In genomic region chr1:111202366-111202706, GRCh38 we compare ENCODE assay signal across 11 cellular contexts. TPM values are rescaled to one million over a fixed set of nuclear protein-coding genes. Genes with fewer than 3 reads are reported as not detected.
DNase-seq lines count a peak whose midpoint lies in the region; ATAC-seq, FAIRE-seq and TF ChIP-seq lines count a peak whose summit lies in the region.
"Had no signal": no experiment of that assay in that cellular context is flagged by ENCODE, and none has a peak within 500 bp of the region (broad histone marks: within the 10 kb centered on the region; RNA-seq: fewer than 3 reads in every experiment).

No MANE protein-coding gene starts in this region.

- peak overlapping the region; percentile 62 for H3K4me2 ChIP-seq in keratinocyte (ENCODE audit: control insufficient read depth, extremely low read depth, insufficient read depth, low read depth, low read length)

- no peaks in the 10 kb centered on the region for H3K9me1 ChIP-seq in keratinocyte (ENCODE audit: control insufficient read depth, extremely low read depth, insufficient read depth, low read length)

- no peaks in the 10 kb centered on the region for H3K9me3 Mint-ChIP-seq in activated CD4-positive, alpha-beta T cell treated with anti-CD3 and anti-CD28 coated beads, Interleukin-2, amount 10 ng/mL, durations not matched to agents 24 days and 14 days
- H3K9me3 Mint-ChIP-seq in activated B cell treated with CpG ODN at 0.5 μM for 24 hours (no peaks in the 10 kb centered on the region), glutamatergic neuron (ENCODE audit: unreplicated experiment) (peaks cover 3% of the 10 kb centered on the region)
- no peaks in the 10 kb centered on the region for H3K9me3 Mint-ChIP-seq in stimulated activated naive CD8-positive, alpha-beta T cell treated with anti-CD3 and anti-CD28 coated beads, Interleukin-15, amount 100 ng/mL, for 72 hours

- peak overlapping the region; percentile 98 for H3K4me3 Mint-ChIP-seq in activated CD4-positive, alpha-beta T cell treated with anti-CD3 and anti-CD28 coated beads, Interleukin-2, amount 10 ng/mL, durations not matched to agents 24 days and 14 days
- H3K4me3 Mint-ChIP-seq in activated B cell treated with CpG ODN at 0.5 μM for 24 hours = peak overlapping the region; percentile 89
- peak overlapping the region; percentile 87 to 98 for H3K4me3 Mint-ChIP-seq in stimulated activated naive CD8-positive, alpha-beta T cell treated with anti-CD3 and anti-CD28 coated beads, Interleukin-15, amount 100 ng/mL, for 72 hours
- H3K4me3 Mint-ChIP-seq in glutamatergic neuron (ENCODE audit: unreplicated experiment) = no peak overlapping the region

- H3K9ac ChIP-seq in keratinocyte (ENCODE audit: control insufficient read depth, extremely low read depth, insufficient read depth, low read length) = no peak overlapping the region

- H3K4me3 ChIP-seq in keratinocyte (ENCODE audit: control insufficient read depth in 2 of 3, extremely low read depth in 1 of 3, insufficient read depth in 2 of 3, low read depth in 1 of 3, low read length in 3 of 3) = peak overlapping the region in 1 of 3 experiments; percentile 21

- H3K9me3 ChIP-seq in keratinocyte (ENCODE audit: control insufficient read depth, low read depth, low read length) = no peaks in the 10 kb centered on the region

- POLR2A ChIA-PET in activated B cell treated with CpG ODN at 0.5 μM for 24 hours (lab: Charles Lee) = interaction anchor here (0.6 to 7.2 kb wide), 7 partner anchors 9 to 488 kb away, joined by 3 to 258 read pairs (median 3); no protein-coding TSS in a partner anchor

- H3K36me3 ChIP-seq in keratinocyte (ENCODE audit: control insufficient read depth in 2 of 2, extremely low read depth in 1 of 2, insufficient read depth in 2 of 2, low read length in 2 of 2) = peaks cover 0 to 2% of the 10 kb centered on the region in 2 experiments

- H3K79me2 ChIP-seq in keratinocyte (ENCODE audit: control insufficient read depth, insufficient read depth, low read length) = no peaks in the 10 kb centered on the region

- H3K27me3 ChIP-seq in keratinocyte (ENCODE audit: control insufficient read depth, extremely low read depth, insufficient read depth, low read length) = no peaks in the 10 kb centered on the region

- peaks cover 24% of the 10 kb centered on the region for H3K36me3 Mint-ChIP-seq in activated CD4-positive, alpha-beta T cell treated with anti-CD3 and anti-CD28 coated beads, Interleukin-2, amount 10 ng/mL, durations not matched to agents 24 days and 14 days (ENCODE audit: low read depth)
- H3K36me3 Mint-ChIP-seq in activated B cell treated with CpG ODN at 0.5 μM for 24 hours (ENCODE audit: low read depth) (peaks cover 30% of the 10 kb centered on the region), glutamatergic neuron (ENCODE audit: unreplicated experiment) (peaks cover 4% of the 10 kb centered on the region)

- no peaks in the 10 kb centered on the region for H3K27me3 Mint-ChIP-seq in activated CD4-positive, alpha-beta T cell treated with anti-CD3 and anti-CD28 coated beads, Interleukin-2, amount 10 ng/mL, durations not matched to agents 24 days and 14 days
- no peaks in the 10 kb centered on the region for H3K27me3 Mint-ChIP-seq in activated B cell treated with CpG ODN at 0.5 μM for 24 hours
- no peaks in the 10 kb centered on the region for H3K27me3 Mint-ChIP-seq in stimulated activated naive CD8-positive, alpha-beta T cell treated with anti-CD3 and anti-CD28 coated beads, Interleukin-15, amount 100 ng/mL, for 72 hours
- peaks cover 10% of the 10 kb centered on the region for H3K27me3 Mint-ChIP-seq in glutamatergic neuron (ENCODE audit: unreplicated experiment)

- peaks cover 29% of the 10 kb centered on the region for H3K4me1 ChIP-seq in keratinocyte (ENCODE audit: control insufficient read depth, extremely low read depth, insufficient read depth, low read length)

- peak overlapping the region; percentile 82 for H3K27ac Mint-ChIP-seq in activated CD4-positive, alpha-beta T cell treated with anti-CD3 and anti-CD28 coated beads, Interleukin-2, amount 10 ng/mL, durations not matched to agents 24 days and 14 days
- peak overlapping the region; percentile 93 for H3K27ac Mint-ChIP-seq in activated B cell treated with CpG ODN at 0.5 μM for 24 hours
- H3K27ac Mint-ChIP-seq in stimulated activated naive CD8-positive, alpha-beta T cell treated with anti-CD3 and anti-CD28 coated beads, Interleukin-15, amount 100 ng/mL, for 72 hours = peak overlapping the region; percentile 42 to 73
- no peak overlapping the region for H3K27ac Mint-ChIP-seq in glutamatergic neuron (ENCODE audit: unreplicated experiment)

- CTCF ChIA-PET in activated B cell treated with CpG ODN at 0.5 μM for 24 hours (lab: Charles Lee) = interaction anchor here (1.1 to 2.4 kb wide), 6 partner anchors 9 to 198 kb away, joined by 3 to 9 read pairs (median 4); no protein-coding TSS in a partner anchor

- no peak for ATAC-seq in activated B cell treated with CpG ODN at 0.5 μM for 24 hours (ENCODE audit: low read depth)
- ATAC-seq in stimulated activated naive CD8-positive, alpha-beta T cell treated with anti-CD3 and anti-CD28 coated beads, Interleukin-15, amount 100 ng/mL, for 72 hours = no peak

- H4K20me1 ChIP-seq in keratinocyte (ENCODE audit: control insufficient read depth, extremely low read depth, insufficient read depth, low read length) = no peaks in the 10 kb centered on the region

- peaks cover 53% of the 10 kb centered on the region for H3K4me1 Mint-ChIP-seq in activated CD4-positive, alpha-beta T cell treated with anti-CD3 and anti-CD28 coated beads, Interleukin-2, amount 10 ng/mL, durations not matched to agents 24 days and 14 days
- peaks cover 90% of the 10 kb centered on the region for H3K4me1 Mint-ChIP-seq in activated B cell treated with CpG ODN at 0.5 μM for 24 hours
- H3K4me1 Mint-ChIP-seq in stimulated activated naive CD8-positive, alpha-beta T cell treated with anti-CD3 and anti-CD28 coated beads, Interleukin-15, amount 100 ng/mL, for 72 hours = peaks cover 63% of the 10 kb centered on the region
- H3K4me1 Mint-ChIP-seq in glutamatergic neuron (ENCODE audit: low read depth, unreplicated experiment) = peaks cover 2% of the 10 kb centered on the region

- TF ChIP-seq CTCF in activated B cell treated with CpG ODN at 0.5 μM for 24 hours (IDR thresholded peaks at IDR 0.05) (no peak), keratinocyte (optimal IDR thresholded peaks at IDR 0.05 in 1 of 3, IDR thresholded peaks at IDR 0.05 in 1 of 3, conservative IDR thresholded peaks at IDR 0.05 in 1 of 3; ENCODE audit: extremely low read depth in 1 of 3, insufficient read depth in 2 of 3, low read length in 3 of 3) (no peak), glutamatergic neuron (IDR thresholded peaks at IDR 0.05; ENCODE audit: partially characterized antibody, unreplicated experiment) (no peak)

- dilution Hi-C loops in keratinocyte (cut with MboI; ENCODE audit: extremely low pct_ligation_motif_present, low sequenced_read_pairs) = no loop called here

- peak overlapping the region; percentile 17 for H3K27ac ChIP-seq in keratinocyte (ENCODE audit: control insufficient read depth, insufficient read depth, low read length)

- no peak for FAIRE-seq in keratinocyte (lab: Jason Lieb, UNC)

- DNase-seq in activated CD4-positive, alpha-beta T cell treated with anti-CD3 and anti-CD28 coated beads, Interleukin-2, amount 10 ng/mL, durations not matched to agents 24 days and 14 days = peak; percentile 61
- no peak for DNase-seq in activated CD4-positive, alpha-beta T cell treated with anti-CD3 and anti-CD28 coated beads, Interleukin-2, amount 50 U/mL, for 4 hours
- DNase-seq in activated B cell treated with CpG ODN at 0.5 μM for 24 hours (no peak), keratinocyte (ENCODE audit: low read depth, low spot score) (no peak), cerebellar nuclear complex (lab: John Stamatoyannopoulos, UW) (no peak), NCI-H2196 (lab: John Stamatoyannopoulos, UW; ENCODE audit: unreplicated experiment) (no peak), glutamatergic neuron (no peak)
- DNase-seq in stimulated activated naive CD8-positive, alpha-beta T cell treated with anti-CD3 and anti-CD28 coated beads, Interleukin-15, amount 100 ng/mL, for 72 hours = no peak
- DNase-seq: activated effector memory CD4-positive, alpha-beta T cell treated with Interleukin-2 at 50 U/mL for 16 hours; NCI-H524 treated with DMSO at 0.1 percent for 48 hours; retina had no signal

- H2AFZ ChIP-seq in keratinocyte (ENCODE audit: control insufficient read depth, low read length) = no peak overlapping the region

- intact Hi-C loops in activated CD4-positive, alpha-beta T cell treated with anti-CD3 and anti-CD28 coated beads, Interleukin-2, amount 10 ng/mL, durations not matched to agents 24 days and 14 days (cut with micrococcal nuclease) = loop anchor here (5.0 kb wide), 4 partner anchors 240 to 555 kb away; partner anchors contain the start of genes DDX20, KCNA3 and LRIF1
- intact Hi-C loops in activated B cell treated with CpG ODN at 0.5 μM for 24 hours (cut with micrococcal nuclease) = loop anchor here (2.0 to 5.0 kb wide), 4 partner anchors 14 to 555 kb away; partner anchors contain the start of gene DDX20

RNA-seq across cellular contexts. Expression of gene DENND2D, which starts 1.9 kb away (rescaled TPM):
- 175 and 180 TPM in 2 replicates for total RNA-seq in activated CD4-positive, alpha-beta T cell treated with anti-CD3 and anti-CD28 coated beads, Interleukin-2, amount 10 ng/mL, durations not matched to agents 24 days and 14 days
- total RNA-seq in activated B cell treated with CpG ODN at 0.5 μM for 24 hours (48.9 and 58.6 TPM in 2 replicates), glutamatergic neuron (ENCODE audit: unreplicated experiment) (not detected)
- 5.3 to 8.9 TPM (median 7.8 TPM) in 3 replicates for polyA plus RNA-seq in keratinocyte
- 15.2 TPM for polyA plus RNA-seq in keratinocyte (2011; ENCODE audit: low read depth)
- 6.5 and 10.1 TPM in 2 replicates for polyA plus RNA-seq in keratinocyte (2011; cell fraction: cytosol; rRNA removed)
- 5.8 and 8.6 TPM in 2 replicates for polyA plus RNA-seq in keratinocyte (2011; cell fraction: nucleus; rRNA removed)
- 4.9 and 20.1 TPM in 2 replicates for polyA plus RNA-seq in keratinocyte (2012; ENCODE audit: low replicate concordance)
- polyA minus RNA-seq in keratinocyte = 5.1 to 8.4 TPM (median 7.4 TPM) in 3 replicates
- polyA minus RNA-seq in keratinocyte (2011; cell fraction: cytosol; rRNA and poly(A)+ RNA removed) = 4.2 TPM
- 2.5 and 4.0 TPM in 2 replicates for polyA minus RNA-seq in keratinocyte (2011; cell fraction: nucleus; rRNA and poly(A)+ RNA removed)

RNA-seq across cellular contexts. Expression of gene CHI3L2, which starts 25.2 kb away (rescaled TPM):
- 2.3 and 3.9 TPM in 2 replicates for total RNA-seq in activated CD4-positive, alpha-beta T cell treated with anti-CD3 and anti-CD28 coated beads, Interleukin-2, amount 10 ng/mL, durations not matched to agents 24 days and 14 days
- total RNA-seq in activated B cell treated with CpG ODN at 0.5 μM for 24 hours = 19.6 and 23.6 TPM in 2 replicates
- 1.0 to 2.5 TPM (median 2.4 TPM) in 3 replicates for polyA plus RNA-seq in keratinocyte
- polyA plus RNA-seq in keratinocyte (2011; ENCODE audit: low read depth) = 1.1 TPM
- polyA plus RNA-seq in keratinocyte (2011; cell fraction: cytosol; rRNA removed) = 2.7 and 3.9 TPM in 2 replicates
- 2.4 and 2.7 TPM in 2 replicates for polyA plus RNA-seq in keratinocyte (2011; cell fraction: nucleus; rRNA removed)
- polyA plus RNA-seq in keratinocyte (2012; ENCODE audit: low replicate concordance) = 1.2 and 3.2 TPM in 2 replicates
- 0.89 to 1.1 TPM in 2 of 3 replicates, not detected in the other for polyA minus RNA-seq in keratinocyte
- not detected for polyA minus RNA-seq in keratinocyte (2011; cell fraction: cytosol; rRNA and poly(A)+ RNA removed)
- polyA minus RNA-seq in keratinocyte (2011; cell fraction: nucleus; rRNA and poly(A)+ RNA removed) = 0.63 and 2.6 TPM in 2 replicates
- total RNA-seq in glutamatergic neuron (ENCODE audit: unreplicated experiment) = not detected

Comparison
In these comparisons a context has a peak if more than half of its experiments do, and no peak if none do; other contexts are left out.
1. RNA of gene DENND2D, which starts 1.9 kb away (total RNA-seq): 175 to 180 TPM in activated CD4-positive, alpha-beta T cell treated with anti-CD3 and anti-CD28 coated beads, Interleukin-2, amount 10 ng/mL, durations not matched to agents 24 days and 14 days and 48.9 to 58.6 TPM in activated B cell treated with CpG ODN at 0.5 μM for 24 hours; not detected in glutamatergic neuron (single experiment); every median in the first group is over 10 times any median in the second.